1 cellular context compared by ENCODE assay signal in genomic region chr9:129218918-129219317, GRCh38.
TF ChIP-seq lines count a peak whose summit lies in the region.

No MANE protein-coding gene starts in this region.

TF ChIP-seq in H1, 55 proteins besides CTCF, POLR2A, EP300 and RAD21:
- TF ChIP-seq KDM1A (IDR thresholded peaks at IDR 0.05; ENCODE audit: borderline replicate concordance, low read length) (peak; percentile 56; the same call in 1 of the 2 replicates), CEBPB (IDR thresholded peaks at IDR 0.05; ENCODE audit: low read depth, low read length) (no peak)
